12 cellular contexts compared by ENCODE assay signal in the genomic region with DNA sequence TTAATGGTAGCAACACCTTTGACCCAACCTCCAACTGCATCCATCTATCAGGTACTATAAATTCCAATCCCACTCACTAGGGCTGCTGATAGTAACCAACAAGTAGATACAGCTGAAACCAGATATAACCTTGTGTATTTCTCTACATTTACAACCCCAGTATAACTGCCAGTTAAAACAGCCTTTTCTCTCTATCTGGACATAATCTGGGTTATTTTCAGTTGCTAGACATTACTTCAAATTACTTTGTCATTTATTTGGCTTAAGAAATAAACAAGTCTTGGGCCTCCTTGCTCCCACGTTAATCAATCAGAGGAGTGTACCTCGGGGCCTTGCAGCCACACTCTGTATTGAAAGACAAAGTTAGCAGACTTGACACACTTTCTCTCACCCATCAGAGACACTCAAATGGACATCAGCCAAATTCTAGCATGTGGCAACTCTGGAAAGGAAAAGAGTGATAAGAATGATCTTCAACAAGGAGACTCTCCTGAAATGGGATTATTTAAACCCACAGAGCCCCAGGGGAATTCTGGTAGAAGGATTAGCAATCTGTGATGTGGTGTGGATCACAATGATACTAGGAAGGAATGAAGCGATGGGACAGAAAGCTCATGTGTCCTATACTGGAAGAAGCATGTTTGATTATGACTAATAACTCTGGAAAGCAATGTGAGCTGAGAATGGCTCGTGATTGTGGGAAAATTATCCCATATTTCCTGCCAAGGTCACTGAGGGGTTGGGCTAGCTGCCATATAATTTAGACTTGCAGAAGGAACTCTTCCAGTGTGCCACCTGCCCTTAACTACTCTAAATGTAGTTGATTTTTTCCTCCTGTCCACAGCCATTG.
DNase-seq lines count a peak whose midpoint lies in the region; ATAC-seq and TF ChIP-seq lines count a peak whose summit lies in the region.
"Had no signal": no experiment of that assay in that cellular context is flagged by ENCODE, and none has a peak within 500 bp of the region (broad histone marks: within the 10 kb centered on the region; RNA-seq: fewer than 3 reads in every experiment).

No MANE protein-coding gene starts in this region.

- H3K9me3 ChIP-seq in A673 (ENCODE audit: low read depth, low read length, poor library complexity, severe bottlenecking) (no peaks in the 10 kb centered on the region), mesenchymal stem cell (ENCODE audit: control insufficient read depth, low read length) (no peaks in the 10 kb centered on the region)
- H3K9me3 ChIP-seq: prostate gland, SJSA1 had no signal

- no peak overlapping the region for H3K4me3 ChIP-seq in A673 (ENCODE audit: low read depth, low read length, poor library complexity, severe bottlenecking)
- H3K4me3 ChIP-seq in choroid plexus epithelial cell (ENCODE audit: low read depth, low read length), result no peak overlapping the region
- no peak overlapping the region for H3K4me3 ChIP-seq in mesenchymal stem cell (ENCODE audit: insufficient read depth in 1 of 2, low read depth in 1 of 2, low read length in 2 of 2)
- H3K4me3 ChIP-seq: prostate gland, SJSA1 had no signal

- H4K91ac ChIP-seq in mesenchymal stem cell (ENCODE audit: low read length), result no peak overlapping the region

- no peak overlapping the region for H3K4me2 ChIP-seq in mesenchymal stem cell (ENCODE audit: low read length, poor library complexity, severe bottlenecking)

- peaks cover 43% of the 10 kb centered on the region for H3K4me1 ChIP-seq in A673 (ENCODE audit: insufficient read depth, low read length, poor library complexity, severe bottlenecking)
- H3K4me1 ChIP-seq in mesenchymal stem cell (ENCODE audit: control insufficient read depth, insufficient read depth, low read depth, low read length), result no peaks in the 10 kb centered on the region
- H3K4me1 ChIP-seq: prostate gland had no signal

- H3K36me3 ChIP-seq in A673 (ENCODE audit: insufficient read depth, low read length, poor library complexity, severe bottlenecking) (no peaks in the 10 kb centered on the region), mesenchymal stem cell (ENCODE audit: control insufficient read depth in 1 of 2, insufficient read depth in 2 of 2, low read depth in 1 of 2, low read length in 2 of 2) (no peaks in the 10 kb centered on the region)
- H3K36me3 ChIP-seq: prostate gland, SJSA1 had no signal

- H3K9ac ChIP-seq in mesenchymal stem cell (ENCODE audit: low read length), result no peak overlapping the region

- peak overlapping the region; percentile 11 for H2BK120ac ChIP-seq in mesenchymal stem cell (ENCODE audit: low read depth, low read length)

- no peak overlapping the region for H3K23ac ChIP-seq in mesenchymal stem cell (ENCODE audit: low read length in 2 of 2)

- CTCF ChIA-PET in A673 (lab: Charles Lee), result interaction anchor here (0.5 to 0.7 kb wide), 3 partner anchors 11 to 300 kb away, joined by 4 to 13 read pairs (median 12); no protein-coding TSS in a partner anchor

- peak overlapping the region; percentile 32 for H4K8ac ChIP-seq in mesenchymal stem cell (ENCODE audit: low read length)

- H2AK5ac ChIP-seq in mesenchymal stem cell (ENCODE audit: low read length, severe bottlenecking), result no peak overlapping the region

- POLR2A ChIA-PET in A673 (lab: Charles Lee; ENCODE audit: low non-redundant PET), result interaction anchor here (0.5 to 0.6 kb wide), 3 partner anchors 50 to 1041 kb away, joined by 3 to 4 read pairs (median 3); no protein-coding TSS in a partner anchor

- intact Hi-C loops in A673 (cut with micrococcal nuclease; ENCODE audit: unreplicated experiment), result no loop called here

- WGBS in mesenchymal stem cell, result 34% methylated on average over 4 of the region's 4 CpGs

- no TSS peak for BruUV-seq in A673 (replicated peaks; lab: Mats Ljungman, UMichigan)

- TF ChIP-seq CTCF in A673 (conservative IDR thresholded peaks at IDR 0.05; ENCODE audit: low read depth, low read length) (no peak), choroid plexus epithelial cell (conservative IDR thresholded peaks at IDR 0.05; ENCODE audit: low read depth, low read length) (no peak)

- H3K27me3 ChIP-seq in A673 (replicated peaks; ENCODE audit: insufficient read depth, low read depth, low read length, poor library complexity), result no peaks in the 10 kb centered on the region
- H3K27me3 ChIP-seq in mesenchymal stem cell (ENCODE audit: control insufficient read depth in 1 of 2, insufficient read depth in 1 of 2, low read length in 2 of 2), result peaks cover 3 to 9% of the 10 kb centered on the region in 2 experiments
- H3K27me3 ChIP-seq: SJSA1 had no signal

- ATAC-seq in HG02763 (IDR thresholded peaks at IDR 0.05; ENCODE audit: unreplicated experiment), result no peak

- no peaks in the 10 kb centered on the region for H3K79me1 ChIP-seq in mesenchymal stem cell (replicated peaks; ENCODE audit: low read length, poor library complexity, severe bottlenecking)

- peak; percentile 69 for DNase-seq in A673 (ENCODE audit: low spot score)
- DNase-seq in HS-5 (ENCODE audit: low read depth), result peak; percentile 40
- peak; percentile 59 for DNase-seq in choroid plexus epithelial cell (ENCODE audit: low read depth)
- DNase-seq in mesenchymal stem cell, result peak; percentile 77
- no peak for DNase-seq in NCI-H748 treated with DMSO at 0.1 percent for 48 hours (lab: John Stamatoyannopoulos, UW)
- DNase-seq in DMS114 treated with DMSO at 0.1 percent for 48 hours (lab: John Stamatoyannopoulos, UW; ENCODE audit: unreplicated experiment), result no peak
- DNase-seq in NCI-H1694 (lab: John Stamatoyannopoulos, UW), result no peak
- DNase-seq: activated naive CD4-positive, alpha-beta T cell treated with anti-CD3 and anti-CD28 coated beads, Interleukin-2, amount 50 U/mL, for 16 hours; NCI-H2171 had no signal

- peak overlapping the region in 1 of 2 experiments; percentile 75 for H3K18ac ChIP-seq in mesenchymal stem cell (ENCODE audit: low read depth in 1 of 2, low read length in 2 of 2)

- no peak overlapping the region for H2AFZ ChIP-seq in mesenchymal stem cell (ENCODE audit: low read depth, low read length)

- no peak overlapping the region for H2BK5ac ChIP-seq in mesenchymal stem cell (ENCODE audit: low read depth, low read length, poor library complexity, severe bottlenecking)

- peak overlapping the region; percentile 38 to 60 for H2BK12ac ChIP-seq in mesenchymal stem cell (ENCODE audit: low read length in 2 of 2)

- no peak overlapping the region for H3K27ac ChIP-seq in A673 (ENCODE audit: low read depth, low read length, poor library complexity, severe bottlenecking)
- H3K27ac ChIP-seq in mesenchymal stem cell (ENCODE audit: low read length, poor library complexity, severe bottlenecking), result no peak overlapping the region
- H3K27ac ChIP-seq: prostate gland, SJSA1 had no signal

- H3K4ac ChIP-seq in mesenchymal stem cell (ENCODE audit: low read depth in 1 of 2, low read length in 2 of 2), result no peak overlapping the region

- no peak overlapping the region for H2BK15ac ChIP-seq in mesenchymal stem cell (ENCODE audit: low read depth, poor library complexity, severe bottlenecking)

- no peak overlapping the region for H3K14ac ChIP-seq in mesenchymal stem cell (ENCODE audit: low read length in 2 of 2)

Comparison
In these comparisons a context has a peak if more than half of its experiments do, and no peak if none do; other contexts are left out.
1. DNase-seq: peak in A673 (single experiment), HS-5 (single experiment), choroid plexus epithelial cell (single experiment) and mesenchymal stem cell (single experiment); none in NCI-H748 treated with DMSO at 0.1 percent for 48 hours (single experiment), DMS114 treated with DMSO at 0.1 percent for 48 hours (single experiment) and NCI-H1694 (single experiment).